Comparison of ENCODE assay signal across 15 cellular contexts in the genomic region with DNA sequence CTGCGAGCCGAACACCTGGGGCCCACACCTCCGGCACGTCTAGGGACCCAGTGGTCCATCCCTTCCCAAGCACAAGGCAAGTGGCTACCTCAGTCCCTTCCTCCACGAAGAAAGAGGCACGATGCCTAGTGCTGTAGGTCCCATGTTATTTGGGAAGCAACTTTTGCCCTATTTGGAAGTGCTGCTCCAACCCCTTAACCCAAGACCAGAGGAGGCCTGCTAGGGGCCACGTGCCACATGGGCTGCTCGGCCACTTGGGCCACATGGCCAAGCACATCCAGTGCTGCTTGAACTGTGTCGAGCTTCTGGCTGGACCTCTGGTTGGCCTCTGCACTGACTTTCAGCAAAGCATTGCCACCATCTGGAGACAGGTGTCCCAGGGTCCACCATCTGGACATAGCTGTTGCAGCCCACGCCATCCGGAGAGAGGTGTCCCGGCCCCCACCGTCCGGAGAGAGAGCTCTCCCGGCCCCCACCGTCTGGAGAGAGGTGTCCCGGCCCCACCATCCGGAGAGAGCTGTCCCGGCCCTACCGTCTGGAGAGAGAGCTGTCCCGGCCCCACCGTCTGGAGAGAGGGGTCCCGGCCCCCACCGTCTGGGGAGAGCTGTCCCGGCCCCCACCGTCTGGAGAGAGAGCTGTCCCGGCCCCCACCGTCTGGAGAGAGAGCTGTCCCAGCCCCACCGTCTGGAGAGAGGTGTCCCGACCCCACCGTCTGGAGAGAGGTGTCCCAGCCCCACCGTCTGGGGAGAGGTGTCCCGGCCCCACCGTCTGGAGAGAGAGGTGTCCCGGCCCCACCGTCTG.
"Had no signal": no experiment of that assay in that cellular context is flagged by ENCODE, and none has a peak within 500 bp of the region (broad histone marks: within the 10 kb centered on the region; RNA-seq: fewer than 3 reads in every experiment).

No MANE protein-coding gene starts in this region.

- FAIRE-seq: endometrium had no signal

- H3K27ac Mint-ChIP-seq: activated CD4-positive, alpha-beta T cell treated with anti-CD3 and anti-CD28 coated beads for 36 hours; activated CD8-positive, alpha-beta T cell treated with anti-CD3 and anti-CD28 coated beads for 36 hours; activated naive CD8-positive, alpha-beta T cell; nephron had no signal

- ATAC-seq: activated CD4-positive, alpha-beta T cell treated with anti-CD3 and anti-CD28 coated beads for 36 hours; activated CD8-positive, alpha-beta T cell treated with anti-CD3 and anti-CD28 coated beads for 36 hours; esophagus mucosa; stimulated activated naive CD8-positive, alpha-beta T cell treated with anti-CD3 and anti-CD28 coated beads, Interleukin-15, Interleukin-2, amounts not matched to agents 100 U/mL and 50 U/mL, for 24 hours had no signal

- H3K36me3 ChIP-seq: breast epithelium, suprapubic skin, upper lobe of left lung had no signal

- H3K4me1 ChIP-seq: breast epithelium had no signal

- DNase-seq: activated CD8-positive, alpha-beta T cell treated with anti-CD3 and anti-CD28 coated beads for 36 hours; mammary epithelial cell; stimulated activated CD4-positive, alpha-beta T cell treated with anti-CD3 and anti-CD28 coated beads, Interleukin-4, amount 100 ng/mL, for 1 hour; stimulated activated CD8-positive, alpha-beta memory T cell treated with anti-CD3 and anti-CD28 coated beads, Interleukin-4, amount 100 ng/mL, for 48 hours; stimulated activated naive CD8-positive, alpha-beta T cell treated with anti-CD3 and anti-CD28 coated beads, Interleukin-15, Interleukin-2, amounts not matched to agents 100 U/mL and 50 U/mL, for 24 hours; SW 1271; T-helper 9 cell had no signal

- H3K27ac ChIP-seq: breast epithelium, suprapubic skin, upper lobe of left lung had no signal

- H3K4me3 ChIP-seq: breast epithelium, suprapubic skin, upper lobe of left lung had no signal

- H3K36me3 Mint-ChIP-seq: activated naive CD8-positive, alpha-beta T cell had no signal

- H3K9me3 ChIP-seq: suprapubic skin had no signal

- H3K4me3 Mint-ChIP-seq: activated CD4-positive, alpha-beta T cell treated with anti-CD3 and anti-CD28 coated beads for 36 hours; activated CD8-positive, alpha-beta T cell treated with anti-CD3 and anti-CD28 coated beads for 36 hours; activated naive CD8-positive, alpha-beta T cell; nephron had no signal

- H3K9me3 Mint-ChIP-seq: activated CD8-positive, alpha-beta T cell treated with anti-CD3 and anti-CD28 coated beads for 36 hours had no signal
